In the genomic region with DNA sequence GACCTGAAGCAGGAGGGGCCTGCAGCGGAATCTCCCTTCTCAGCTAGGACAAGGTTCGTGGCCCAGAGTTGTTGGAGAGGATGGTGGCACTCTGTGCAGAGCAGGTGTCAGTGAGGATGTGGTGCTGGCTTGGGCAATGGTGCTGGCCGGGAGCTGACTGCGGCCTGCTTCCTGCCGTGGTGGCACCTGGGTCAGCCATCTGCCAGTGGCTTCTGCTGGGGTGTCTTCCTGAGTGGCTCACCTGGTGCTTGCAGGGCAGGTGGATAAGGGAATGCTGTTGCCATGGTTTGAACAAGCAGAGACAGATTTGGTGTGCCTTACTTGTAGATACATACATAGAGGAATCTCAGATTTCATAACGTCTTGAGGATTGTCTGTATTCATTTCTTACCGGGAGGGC, we compare ENCODE assay signal across 15 cellular contexts.
DNase-seq lines count a peak whose midpoint lies in the region; FAIRE-seq and TF ChIP-seq lines count a peak whose summit lies in the region.
"Had no signal": no experiment of that assay in that cellular context is flagged by ENCODE, and none has a peak within 500 bp of the region (broad histone marks: within the 10 kb centered on the region; RNA-seq: fewer than 3 reads in every experiment).

No MANE protein-coding gene starts in this region.

- no peak for TF ChIP-seq CTCF in CD14-positive monocyte (IDR thresholded peaks at IDR 0.05)

- intact Hi-C loops in CD14-positive monocyte (cut with micrococcal nuclease) = no loop called here

- no peak for TF ChIP-seq POLR2A in GM12891 (IDR thresholded peaks at IDR 0.05; ENCODE audit: low read depth, low read length)

- peaks cover 0 to 2% (median 1%) of the 10 kb centered on the region in 3 donors for H3K27me3 Mint-ChIP-seq in CD14-positive monocyte (ENCODE audit: low read depth in 3 of 3)
- H3K27me3 Mint-ChIP-seq: CD4-positive, CD25-positive, alpha-beta regulatory T cell had no signal

- peak overlapping the region; percentile 17 to 57 (median 27) for H3K9ac ChIP-seq in skeletal muscle tissue (ENCODE audit: low read depth in 1 of 3, low read length in 3 of 3)
- H3K9ac ChIP-seq: GM23248, SK-N-SH had no signal

- peaks cover 72 to 76% (median 74%) of the 10 kb centered on the region in 3 donors for H3K36me3 ChIP-seq in skeletal muscle tissue (ENCODE audit: control insufficient read depth in 3 of 3, insufficient read depth in 3 of 3, low read length in 3 of 3)
- H3K36me3 ChIP-seq: uterus had no signal

- peak overlapping the region; percentile 80 for H3K27ac ChIP-seq in skeletal muscle tissue (ENCODE audit: low read depth, low read length)
- H3K27ac ChIP-seq: GM23248 had no signal

- no peaks in the 10 kb centered on the region for H3K9me3 Mint-ChIP-seq in CD14-positive monocyte
- H3K9me3 Mint-ChIP-seq: CD4-positive, CD25-positive, alpha-beta regulatory T cell had no signal

- peaks cover 99 to 100% of the 10 kb centered on the region in 2 donors for H3K36me3 Mint-ChIP-seq in CD14-positive monocyte

- H3K9me3 ChIP-seq in skeletal muscle tissue (ENCODE audit: control insufficient read depth in 3 of 3, low read length in 3 of 3) = no peaks in the 10 kb centered on the region
- H3K9me3 ChIP-seq: body of pancreas, prostate gland, SK-N-SH, uterus had no signal

- H3K4me3 ChIP-seq in skeletal muscle tissue (ENCODE audit: low read length in 3 of 3) = peak overlapping the region in 1 of 3 donors; percentile 29
- H3K4me3 ChIP-seq: body of pancreas, GM23248, prostate gland, uterus had no signal

- no peak overlapping the region for H3K4me3 Mint-ChIP-seq in CD14-positive monocyte
- H3K4me3 Mint-ChIP-seq: CD4-positive, CD25-positive, alpha-beta regulatory T cell had no signal

- H3K27ac Mint-ChIP-seq in CD14-positive monocyte = no peak overlapping the region

- H3K4me1 Mint-ChIP-seq in CD14-positive monocyte = peaks cover 32% of the 10 kb centered on the region
- H3K4me1 Mint-ChIP-seq: CD4-positive, CD25-positive, alpha-beta regulatory T cell had no signal

- peak; percentile 38 for FAIRE-seq in GM12891 (lab: Jason Lieb, UNC)
- FAIRE-seq: endometrium, keratinocyte had no signal

- no peak for DNase-seq in GM12891 (ENCODE audit: insufficient read length, low spot score)
- DNase-seq in NAMALWA (ENCODE audit: low spot score) = peak; percentile 31
- DNase-seq in cerebellar nuclear complex (lab: John Stamatoyannopoulos, UW) = peak; percentile 86 to 92
- DNase-seq in central memory CD4-positive, alpha-beta T cell = no peak
- no peak for DNase-seq in NCI-H1092 (lab: John Stamatoyannopoulos, UW)
- DNase-seq in CD14-positive monocyte (ENCODE audit: low spot score) = no peak
- DNase-seq: body of pancreas; CD4-positive, CD25-positive, alpha-beta regulatory T cell; GM23248; SK-N-SH; uterus had no signal

- no peaks in the 10 kb centered on the region for H3K27me3 ChIP-seq in skeletal muscle tissue (ENCODE audit: control insufficient read depth in 3 of 3, insufficient read depth in 3 of 3, low read length in 3 of 3)
- H3K27me3 ChIP-seq: body of pancreas, uterus had no signal

- H3K4me1 ChIP-seq in skeletal muscle tissue (ENCODE audit: control insufficient read depth in 3 of 3, insufficient read depth in 3 of 3, low read length in 3 of 3) = peaks cover 43 to 72% (median 72%) of the 10 kb centered on the region in 3 donors
- H3K4me1 ChIP-seq: uterus had no signal

TF ChIP-seq in GM12891, 5 proteins besides CTCF, POLR2A, EP300 and RAD21:
- TF ChIP-seq POLR2AphosphoS5 (IDR thresholded peaks at IDR 0.05; ENCODE audit: low read depth, low read length) (no peak), POU2F2 (IDR thresholded peaks at IDR 0.05; ENCODE audit: low read depth, low read length) (no peak), TAF1 (IDR thresholded peaks at IDR 0.05; ENCODE audit: low read depth, low read length) (no peak), SPI1 (IDR thresholded peaks at IDR 0.05; ENCODE audit: low read depth, low read length) (no peak), PAX5 (IDR thresholded peaks at IDR 0.05; ENCODE audit: insufficient read depth, low read length, severe bottlenecking) (no peak)
TF ChIP-seq in GM12891: peak in this region for 0.

Comparison
In these comparisons a context has a peak if more than half of its experiments do, and no peak if none do; other contexts are left out.
1. DNase-seq: peak in NAMALWA (single experiment) and cerebellar nuclear complex (2 of 2); none in GM12891 (single experiment), central memory CD4-positive, alpha-beta T cell (single experiment), NCI-H1092 (single experiment) and CD14-positive monocyte (single experiment).